Comparison of ENCODE assay signal across 1 cellular context in the genomic region with DNA sequence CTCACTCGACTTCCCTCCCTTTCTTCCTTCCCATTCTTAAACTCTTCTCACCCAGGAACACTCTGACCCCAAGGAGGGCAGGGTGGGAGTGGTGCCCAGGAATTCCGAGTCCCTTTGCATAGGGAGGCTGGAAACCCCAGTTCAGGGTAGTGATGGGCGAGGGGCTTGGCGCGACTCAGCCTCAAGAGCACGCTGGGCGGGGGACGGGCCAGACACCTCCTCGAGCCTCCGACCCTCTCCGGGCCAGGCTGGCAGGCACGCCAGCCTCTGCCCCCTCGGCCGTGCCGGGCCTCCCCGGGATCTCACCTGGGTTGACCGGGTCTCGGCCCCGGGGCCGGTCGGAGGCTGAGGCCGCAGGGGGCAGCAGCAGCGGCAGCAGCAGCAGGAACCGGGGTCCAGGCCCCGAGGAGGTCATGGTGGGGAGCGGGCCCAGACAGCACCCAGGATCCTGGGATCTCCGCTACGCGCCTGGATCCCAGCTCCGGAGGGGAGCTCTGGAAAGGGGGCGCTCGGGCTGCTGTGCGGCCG.
A peak's percentile ranks its signal among the peaks of the same experiment; 100 is the strongest.
TF ChIP-seq lines count a peak whose summit lies in the region.

No MANE protein-coding gene starts in this region.

TF ChIP-seq in HepG2, 621 proteins besides CTCF, POLR2A, EP300 and RAD21 (continues in another document):
- TF ChIP-seq HNRNPH1 (optimal IDR thresholded peaks at IDR 0.05; ENCODE audit: low read depth, low read length): peak; percentile 11
- no peak for TF ChIP-seq ZNF3 (CRISPR knock-in tag; IDR thresholded peaks at IDR 0.05)
- TF ChIP-seq MAZ (IDR thresholded peaks at IDR 0.05; ENCODE audit: borderline replicate concordance, low read depth, low read length): 0 out of 2 replicates have a peak, but pooled peaks have one; percentile 5
- no peak for TF ChIP-seq MAZ (CRISPR knock-in tag; IDR thresholded peaks at IDR 0.05; ENCODE audit: low read depth)
- no peak for TF ChIP-seq ZSCAN25 (CRISPR knock-in tag; IDR thresholded peaks at IDR 0.05)
- no peak for TF ChIP-seq ZNF430 (CRISPR knock-in tag; IDR thresholded peaks at IDR 0.05)
- TF ChIP-seq RBFOX2 (IDR thresholded peaks at IDR 0.05; ENCODE audit: low read depth, low read length): no peak
- TF ChIP-seq ZNF547 (CRISPR knock-in tag; IDR thresholded peaks at IDR 0.05): 0 out of 2 replicates have a peak, but pooled peaks have one; percentile 11
- TF ChIP-seq, protein P1, sequence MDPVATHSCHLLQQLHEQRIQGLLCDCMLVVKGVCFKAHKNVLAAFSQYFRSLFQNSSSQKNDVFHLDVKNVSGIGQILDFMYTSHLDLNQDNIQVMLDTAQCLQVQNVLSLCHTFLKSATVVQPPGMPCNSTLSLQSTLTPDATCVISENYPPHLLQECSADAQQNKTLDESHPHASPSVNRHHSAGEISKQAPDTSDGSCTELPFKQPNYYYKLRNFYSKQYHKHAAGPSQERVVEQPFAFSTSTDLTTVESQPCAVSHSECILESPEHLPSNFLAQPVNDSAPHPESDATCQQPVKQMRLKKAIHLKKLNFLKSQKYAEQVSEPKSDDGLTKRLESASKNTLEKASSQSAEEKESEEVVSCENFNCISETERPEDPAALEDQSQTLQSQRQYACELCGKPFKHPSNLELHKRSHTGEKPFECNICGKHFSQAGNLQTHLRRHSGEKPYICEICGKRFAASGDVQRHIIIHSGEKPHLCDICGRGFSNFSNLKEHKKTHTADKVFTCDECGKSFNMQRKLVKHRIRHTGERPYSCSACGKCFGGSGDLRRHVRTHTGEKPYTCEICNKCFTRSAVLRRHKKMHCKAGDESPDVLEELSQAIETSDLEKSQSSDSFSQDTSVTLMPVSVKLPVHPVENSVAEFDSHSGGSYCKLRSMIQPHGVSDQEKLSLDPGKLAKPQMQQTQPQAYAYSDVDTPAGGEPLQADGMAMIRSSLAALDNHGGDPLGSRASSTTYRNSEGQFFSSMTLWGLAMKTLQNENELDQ (CRISPR knock-in tag; IDR thresholded peaks at IDR 0.05; ENCODE audit: borderline replicate concordance): no peak
- no peak; the same call in 1 of the 2 replicates for TF ChIP-seq ZMAT3 (CRISPR knock-in tag; conservative IDR thresholded peaks at IDR 0.05)
- TF ChIP-seq, protein P2, sequence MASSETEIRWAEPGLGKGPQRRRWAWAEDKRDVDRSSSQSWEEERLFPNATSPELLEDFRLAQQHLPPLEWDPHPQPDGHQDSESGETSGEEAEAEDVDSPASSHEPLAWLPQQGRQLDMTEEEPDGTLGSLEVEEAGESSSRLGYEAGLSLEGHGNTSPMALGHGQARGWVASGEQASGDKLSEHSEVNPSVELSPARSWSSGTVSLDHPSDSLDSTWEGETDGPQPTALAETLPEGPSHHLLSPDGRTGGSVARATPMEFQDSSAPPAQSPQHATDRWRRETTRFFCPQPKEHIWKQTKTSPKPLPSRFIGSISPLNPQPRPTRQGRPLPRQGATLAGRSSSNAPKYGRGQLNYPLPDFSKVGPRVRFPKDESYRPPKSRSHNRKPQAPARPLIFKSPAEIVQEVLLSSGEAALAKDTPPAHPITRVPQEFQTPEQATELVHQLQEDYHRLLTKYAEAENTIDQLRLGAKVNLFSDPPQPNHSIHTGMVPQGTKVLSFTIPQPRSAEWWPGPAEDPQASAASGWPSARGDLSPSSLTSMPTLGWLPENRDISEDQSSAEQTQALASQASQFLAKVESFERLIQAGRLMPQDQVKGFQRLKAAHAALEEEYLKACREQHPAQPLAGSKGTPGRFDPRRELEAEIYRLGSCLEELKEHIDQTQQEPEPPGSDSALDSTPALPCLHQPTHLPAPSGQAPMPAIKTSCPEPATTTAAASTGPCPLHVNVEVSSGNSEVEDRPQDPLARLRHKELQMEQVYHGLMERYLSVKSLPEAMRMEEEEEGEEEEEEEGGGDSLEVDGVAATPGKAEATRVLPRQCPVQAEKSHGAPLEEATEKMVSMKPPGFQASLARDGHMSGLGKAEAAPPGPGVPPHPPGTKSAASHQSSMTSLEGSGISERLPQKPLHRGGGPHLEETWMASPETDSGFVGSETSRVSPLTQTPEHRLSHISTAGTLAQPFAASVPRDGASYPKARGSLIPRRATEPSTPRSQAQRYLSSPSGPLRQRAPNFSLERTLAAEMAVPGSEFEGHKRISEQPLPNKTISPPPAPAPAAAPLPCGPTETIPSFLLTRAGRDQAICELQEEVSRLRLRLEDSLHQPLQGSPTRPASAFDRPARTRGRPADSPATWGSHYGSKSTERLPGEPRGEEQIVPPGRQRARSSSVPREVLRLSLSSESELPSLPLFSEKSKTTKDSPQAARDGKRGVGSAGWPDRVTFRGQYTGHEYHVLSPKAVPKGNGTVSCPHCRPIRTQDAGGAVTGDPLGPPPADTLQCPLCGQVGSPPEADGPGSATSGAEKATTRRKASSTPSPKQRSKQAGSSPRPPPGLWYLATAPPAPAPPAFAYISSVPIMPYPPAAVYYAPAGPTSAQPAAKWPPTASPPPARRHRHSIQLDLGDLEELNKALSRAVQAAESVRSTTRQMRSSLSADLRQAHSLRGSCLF (CRISPR knock-in tag; IDR thresholded peaks at IDR 0.05; ENCODE audit: borderline replicate concordance): no peak
- TF ChIP-seq ZNF274 (CRISPR knock-in tag; IDR thresholded peaks at IDR 0.05): peak; percentile 56
- TF ChIP-seq SCMH1 (CRISPR knock-in tag; IDR thresholded peaks at IDR 0.05; ENCODE audit: borderline replicate concordance): no peak
- no peak for TF ChIP-seq ZSCAN29 (CRISPR knock-in tag; conservative IDR thresholded peaks at IDR 0.05)
- TF ChIP-seq ZNF468 (CRISPR knock-in tag; IDR thresholded peaks at IDR 0.05): no peak
- TF ChIP-seq ZNF260 (CRISPR knock-in tag; IDR thresholded peaks at IDR 0.05; ENCODE audit: borderline replicate concordance, low read depth): no peak
- TF ChIP-seq, protein P3, sequence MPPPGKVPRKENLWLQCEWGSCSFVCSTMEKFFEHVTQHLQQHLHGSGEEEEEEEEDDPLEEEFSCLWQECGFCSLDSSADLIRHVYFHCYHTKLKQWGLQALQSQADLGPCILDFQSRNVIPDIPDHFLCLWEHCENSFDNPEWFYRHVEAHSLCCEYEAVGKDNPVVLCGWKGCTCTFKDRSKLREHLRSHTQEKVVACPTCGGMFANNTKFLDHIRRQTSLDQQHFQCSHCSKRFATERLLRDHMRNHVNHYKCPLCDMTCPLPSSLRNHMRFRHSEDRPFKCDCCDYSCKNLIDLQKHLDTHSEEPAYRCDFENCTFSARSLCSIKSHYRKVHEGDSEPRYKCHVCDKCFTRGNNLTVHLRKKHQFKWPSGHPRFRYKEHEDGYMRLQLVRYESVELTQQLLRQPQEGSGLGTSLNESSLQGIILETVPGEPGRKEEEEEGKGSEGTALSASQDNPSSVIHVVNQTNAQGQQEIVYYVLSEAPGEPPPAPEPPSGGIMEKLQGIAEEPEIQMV (CRISPR knock-in tag; IDR thresholded peaks at IDR 0.05; ENCODE audit: low read depth): no peak
- TF ChIP-seq, protein P4, sequence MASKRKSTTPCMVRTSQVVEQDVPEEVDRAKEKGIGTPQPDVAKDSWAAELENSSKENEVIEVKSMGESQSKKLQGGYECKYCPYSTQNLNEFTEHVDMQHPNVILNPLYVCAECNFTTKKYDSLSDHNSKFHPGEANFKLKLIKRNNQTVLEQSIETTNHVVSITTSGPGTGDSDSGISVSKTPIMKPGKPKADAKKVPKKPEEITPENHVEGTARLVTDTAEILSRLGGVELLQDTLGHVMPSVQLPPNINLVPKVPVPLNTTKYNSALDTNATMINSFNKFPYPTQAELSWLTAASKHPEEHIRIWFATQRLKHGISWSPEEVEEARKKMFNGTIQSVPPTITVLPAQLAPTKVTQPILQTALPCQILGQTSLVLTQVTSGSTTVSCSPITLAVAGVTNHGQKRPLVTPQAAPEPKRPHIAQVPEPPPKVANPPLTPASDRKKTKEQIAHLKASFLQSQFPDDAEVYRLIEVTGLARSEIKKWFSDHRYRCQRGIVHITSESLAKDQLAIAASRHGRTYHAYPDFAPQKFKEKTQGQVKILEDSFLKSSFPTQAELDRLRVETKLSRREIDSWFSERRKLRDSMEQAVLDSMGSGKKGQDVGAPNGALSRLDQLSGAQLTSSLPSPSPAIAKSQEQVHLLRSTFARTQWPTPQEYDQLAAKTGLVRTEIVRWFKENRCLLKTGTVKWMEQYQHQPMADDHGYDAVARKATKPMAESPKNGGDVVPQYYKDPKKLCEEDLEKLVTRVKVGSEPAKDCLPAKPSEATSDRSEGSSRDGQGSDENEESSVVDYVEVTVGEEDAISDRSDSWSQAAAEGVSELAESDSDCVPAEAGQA (IDR thresholded peaks at IDR 0.05; ENCODE audit: low read depth): no peak
- TF ChIP-seq, protein P4 (CRISPR knock-in tag; IDR thresholded peaks at IDR 0.05; ENCODE audit: borderline replicate concordance): no peak
- TF ChIP-seq ZNF749 (CRISPR knock-in tag; IDR thresholded peaks at IDR 0.05; ENCODE audit: borderline replicate concordance): no peak
- TF ChIP-seq TBX2 (CRISPR knock-in tag; IDR thresholded peaks at IDR 0.05; ENCODE audit: borderline replicate concordance): 0 out of 2 replicates have a peak, but pooled peaks have one; percentile 6
- TF ChIP-seq MTF2 (CRISPR knock-in tag; IDR thresholded peaks at IDR 0.05; ENCODE audit: borderline replicate concordance): no peak
- TF ChIP-seq, protein P5, sequence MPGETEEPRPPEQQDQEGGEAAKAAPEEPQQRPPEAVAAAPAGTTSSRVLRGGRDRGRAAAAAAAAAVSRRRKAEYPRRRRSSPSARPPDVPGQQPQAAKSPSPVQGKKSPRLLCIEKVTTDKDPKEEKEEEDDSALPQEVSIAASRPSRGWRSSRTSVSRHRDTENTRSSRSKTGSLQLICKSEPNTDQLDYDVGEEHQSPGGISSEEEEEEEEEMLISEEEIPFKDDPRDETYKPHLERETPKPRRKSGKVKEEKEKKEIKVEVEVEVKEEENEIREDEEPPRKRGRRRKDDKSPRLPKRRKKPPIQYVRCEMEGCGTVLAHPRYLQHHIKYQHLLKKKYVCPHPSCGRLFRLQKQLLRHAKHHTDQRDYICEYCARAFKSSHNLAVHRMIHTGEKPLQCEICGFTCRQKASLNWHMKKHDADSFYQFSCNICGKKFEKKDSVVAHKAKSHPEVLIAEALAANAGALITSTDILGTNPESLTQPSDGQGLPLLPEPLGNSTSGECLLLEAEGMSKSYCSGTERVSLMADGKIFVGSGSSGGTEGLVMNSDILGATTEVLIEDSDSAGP (CRISPR knock-in tag; IDR thresholded peaks at IDR 0.05; ENCODE audit: borderline replicate concordance): peak; percentile 45; the same call in 1 of the 2 replicates
- TF ChIP-seq, protein P6, sequence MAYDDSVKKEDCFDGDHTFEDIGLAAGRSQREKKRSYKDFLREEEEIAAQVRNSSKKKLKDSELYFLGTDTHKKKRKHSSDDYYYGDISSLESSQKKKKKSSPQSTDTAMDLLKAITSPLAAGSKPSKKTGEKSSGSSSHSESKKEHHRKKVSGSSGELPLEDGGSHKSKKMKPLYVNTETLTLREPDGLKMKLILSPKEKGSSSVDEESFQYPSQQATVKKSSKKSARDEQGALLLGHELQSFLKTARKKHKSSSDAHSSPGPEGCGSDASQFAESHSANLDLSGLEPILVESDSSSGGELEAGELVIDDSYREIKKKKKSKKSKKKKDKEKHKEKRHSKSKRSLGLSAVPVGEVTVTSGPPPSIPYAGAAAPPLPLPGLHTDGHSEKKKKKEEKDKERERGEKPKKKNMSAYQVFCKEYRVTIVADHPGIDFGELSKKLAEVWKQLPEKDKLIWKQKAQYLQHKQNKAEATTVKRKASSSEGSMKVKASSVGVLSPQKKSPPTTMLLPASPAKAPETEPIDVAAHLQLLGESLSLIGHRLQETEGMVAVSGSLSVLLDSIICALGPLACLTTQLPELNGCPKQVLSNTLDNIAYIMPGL (CRISPR knock-in tag; IDR thresholded peaks at IDR 0.05; ENCODE audit: borderline replicate concordance in 1 of 2, low read depth in 1 of 2): peak in 1 of 2 experiments; percentile 63; a peak in 1 of 4 replicates
- TF ChIP-seq ZNF160 (CRISPR knock-in tag; IDR thresholded peaks at IDR 0.05): peak; percentile 13; the same call in 1 of the 2 replicates
- no peak for TF ChIP-seq ZNF501 (CRISPR knock-in tag; IDR thresholded peaks at IDR 0.05)
- TF ChIP-seq, protein P7, sequence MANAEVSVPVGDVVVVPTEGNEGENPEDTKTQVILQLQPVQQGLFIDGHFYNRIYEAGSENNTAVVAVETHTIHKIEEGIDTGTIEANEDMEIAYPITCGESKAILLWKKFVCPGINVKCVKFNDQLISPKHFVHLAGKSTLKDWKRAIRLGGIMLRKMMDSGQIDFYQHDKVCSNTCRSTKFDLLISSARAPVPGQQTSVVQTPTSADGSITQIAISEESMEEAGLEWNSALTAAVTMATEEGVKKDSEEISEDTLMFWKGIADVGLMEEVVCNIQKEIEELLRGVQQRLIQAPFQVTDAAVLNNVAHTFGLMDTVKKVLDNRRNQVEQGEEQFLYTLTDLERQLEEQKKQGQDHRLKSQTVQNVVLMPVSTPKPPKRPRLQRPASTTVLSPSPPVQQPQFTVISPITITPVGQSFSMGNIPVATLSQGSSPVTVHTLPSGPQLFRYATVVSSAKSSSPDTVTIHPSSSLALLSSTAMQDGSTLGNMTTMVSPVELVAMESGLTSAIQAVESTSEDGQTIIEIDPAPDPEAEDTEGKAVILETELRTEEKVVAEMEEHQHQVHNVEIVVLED (CRISPR knock-in tag; IDR thresholded peaks at IDR 0.05; ENCODE audit: borderline replicate concordance): no peak
- TF ChIP-seq, protein P8, sequence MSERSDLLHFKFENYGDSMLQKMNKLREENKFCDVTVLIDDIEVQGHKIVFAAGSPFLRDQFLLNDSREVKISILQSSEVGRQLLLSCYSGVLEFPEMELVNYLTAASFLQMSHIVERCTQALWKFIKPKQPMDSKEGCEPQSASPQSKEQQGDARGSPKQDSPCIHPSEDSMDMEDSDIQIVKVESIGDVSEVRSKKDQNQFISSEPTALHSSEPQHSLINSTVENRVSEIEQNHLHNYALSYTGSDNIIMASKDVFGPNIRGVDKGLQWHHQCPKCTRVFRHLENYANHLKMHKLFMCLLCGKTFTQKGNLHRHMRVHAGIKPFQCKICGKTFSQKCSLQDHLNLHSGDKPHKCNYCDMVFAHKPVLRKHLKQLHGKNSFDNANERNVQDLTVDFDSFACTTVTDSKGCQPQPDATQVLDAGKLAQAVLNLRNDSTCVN (CRISPR knock-in tag; IDR thresholded peaks at IDR 0.05; ENCODE audit: borderline replicate concordance): no peak
